Comparison of ENCODE assay signal across 1 cellular context in genomic region chr12:100234591-100235304, GRCh38.
TF ChIP-seq lines count a peak whose summit lies in the region.

No MANE protein-coding gene starts in this region.

TF ChIP-seq in SK-N-SH treated with all-trans-retinoic acid at 6 μM for 48 hours, 23 proteins besides CTCF, POLR2A, EP300 and RAD21 (continued from another document):
- TF ChIP-seq POU6F1 (CRISPR knock-in tag; IDR thresholded peaks at IDR 0.05; ENCODE audit: borderline replicate concordance, low read depth) = no peak
